In the genomic region with DNA sequence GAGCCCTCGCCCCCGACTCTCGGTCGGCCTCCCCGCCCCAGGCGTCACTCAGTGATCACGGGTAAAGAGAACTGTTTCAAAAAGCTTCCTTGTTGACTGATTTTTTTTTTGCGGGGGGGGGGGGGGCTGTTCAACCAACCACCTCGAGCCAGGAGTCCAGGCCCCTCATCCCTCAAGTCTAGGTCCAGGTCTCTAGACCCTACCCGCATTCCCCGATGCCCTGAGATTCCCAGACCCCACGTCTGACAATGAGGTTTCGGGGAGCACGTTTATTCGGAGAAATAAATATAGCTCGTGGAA, we compare ENCODE assay signal across 1 cellular context.
TF ChIP-seq lines count a peak whose summit lies in the region.

No MANE protein-coding gene starts in this region.

TF ChIP-seq in IMR-90, 13 proteins besides CTCF, POLR2A, EP300 and RAD21 (continued from another document):
- no peak for TF ChIP-seq RCOR1 (IDR thresholded peaks at IDR 0.05; ENCODE audit: insufficient replicate concordance, low read length)
- TF ChIP-seq, protein P1, sequence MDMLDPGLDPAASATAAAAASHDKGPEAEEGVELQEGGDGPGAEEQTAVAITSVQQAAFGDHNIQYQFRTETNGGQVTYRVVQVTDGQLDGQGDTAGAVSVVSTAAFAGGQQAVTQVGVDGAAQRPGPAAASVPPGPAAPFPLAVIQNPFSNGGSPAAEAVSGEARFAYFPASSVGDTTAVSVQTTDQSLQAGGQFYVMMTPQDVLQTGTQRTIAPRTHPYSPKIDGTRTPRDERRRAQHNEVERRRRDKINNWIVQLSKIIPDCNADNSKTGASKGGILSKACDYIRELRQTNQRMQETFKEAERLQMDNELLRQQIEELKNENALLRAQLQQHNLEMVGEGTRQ (IDR thresholded peaks at IDR 0.05; ENCODE audit: low read depth, low read length), result no peak
- no peak for TF ChIP-seq BHLHE40 (IDR thresholded peaks at IDR 0.05; ENCODE audit: low read depth, low read length)
- no peak for TF ChIP-seq MAZ (IDR thresholded peaks at IDR 0.05; ENCODE audit: borderline replicate concordance, low read depth, low read length)
